In the genomic region with DNA sequence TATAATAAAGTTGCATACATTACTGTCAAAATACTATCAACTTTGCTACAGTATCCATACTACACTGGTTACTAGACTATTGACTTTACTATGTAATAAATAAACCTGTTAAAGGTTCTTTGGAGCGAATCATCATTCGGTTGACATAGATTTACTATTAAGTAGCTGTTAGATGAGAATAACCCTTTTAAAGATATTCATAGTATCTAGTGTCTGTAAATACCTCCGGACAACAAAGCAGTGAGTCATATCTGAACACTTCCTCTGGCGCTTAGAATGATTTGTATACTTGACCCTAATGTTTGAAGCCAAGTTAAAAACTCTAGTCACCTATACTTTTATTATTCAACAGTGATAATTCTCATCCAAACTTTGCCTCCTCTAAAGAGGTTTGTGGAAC, we compare ENCODE assay signal across 10 cellular contexts.
DNase-seq lines count a peak whose midpoint lies in the region; ATAC-seq lines count a peak whose summit lies in the region.
"Had no signal": no experiment of that assay in that cellular context is flagged by ENCODE, and none has a peak within 500 bp of the region (broad histone marks: within the 10 kb centered on the region; RNA-seq: fewer than 3 reads in every experiment).

No MANE protein-coding gene starts in this region.

- no peak overlapping the region for H3K4me3 ChIP-seq in adipocyte (ENCODE audit: low read length)

- H3K27me3 ChIP-seq in adipocyte (replicated peaks; ENCODE audit: control insufficient read depth, insufficient read depth, low read length) = no peaks in the 10 kb centered on the region

- peak; percentile 76 for ATAC-seq in GM19025 (IDR thresholded peaks at IDR 0.05; ENCODE audit: low read depth, unreplicated experiment)
- peak; percentile 64 for ATAC-seq in HG03108 (IDR thresholded peaks at IDR 0.05; ENCODE audit: unreplicated experiment)
- ATAC-seq: stimulated activated naive CD8-positive, alpha-beta T cell treated with anti-CD3 and anti-CD28 coated beads, Interleukin-15, amount 100 ng/mL, for 72 hours had no signal

- DNase-seq in adipocyte (ENCODE audit: low read depth) = peak; percentile 44
- DNase-seq in myocyte (ENCODE audit: low read depth) = peak; percentile 13
- no peak for DNase-seq in middle frontal gyrus (ENCODE audit: extremely low spot score, low spot score)
- DNase-seq in SIG-M5 treated with dmso at 0.1 percent for 504 hours (lab: John Stamatoyannopoulos, UW; ENCODE audit: unreplicated experiment) = no peak
- DNase-seq in NOMO-1 treated with dmso at 0.1 percent for 144 hours (lab: John Stamatoyannopoulos, UW; ENCODE audit: unreplicated experiment) = no peak
- no peak for DNase-seq in hippocampal formation (lab: John Stamatoyannopoulos, UW)
- DNase-seq: NCI-H2171 treated with DMSO at 0.1 percent for 48 hours; stimulated activated naive CD8-positive, alpha-beta T cell treated with anti-CD3 and anti-CD28 coated beads, Interleukin-15, amount 100 ng/mL, for 72 hours had no signal

- H3K36me3 ChIP-seq in adipocyte (ENCODE audit: control insufficient read depth, insufficient read depth, low read length, severe bottlenecking) = no peaks in the 10 kb centered on the region

- H3K9ac ChIP-seq in adipocyte (ENCODE audit: low read length) = no peak overlapping the region

- no peaks in the 10 kb centered on the region for H3K9me3 ChIP-seq in adipocyte (ENCODE audit: control insufficient read depth, low read length)

- peaks cover 9% of the 10 kb centered on the region for H3K4me1 ChIP-seq in adipocyte (ENCODE audit: control insufficient read depth, insufficient read depth, low read length)

Comparison
In these comparisons a context has a peak if more than half of its experiments do, and no peak if none do; other contexts are left out.
1. DNase-seq: peak in adipocyte (single experiment) and myocyte (single experiment); none in middle frontal gyrus (single experiment), SIG-M5 treated with dmso at 0.1 percent for 504 hours (single experiment), NOMO-1 treated with dmso at 0.1 percent for 144 hours (single experiment) and hippocampal formation (0 of 2).